Comparison of ENCODE assay signal across 12 cellular contexts in the genomic region with DNA sequence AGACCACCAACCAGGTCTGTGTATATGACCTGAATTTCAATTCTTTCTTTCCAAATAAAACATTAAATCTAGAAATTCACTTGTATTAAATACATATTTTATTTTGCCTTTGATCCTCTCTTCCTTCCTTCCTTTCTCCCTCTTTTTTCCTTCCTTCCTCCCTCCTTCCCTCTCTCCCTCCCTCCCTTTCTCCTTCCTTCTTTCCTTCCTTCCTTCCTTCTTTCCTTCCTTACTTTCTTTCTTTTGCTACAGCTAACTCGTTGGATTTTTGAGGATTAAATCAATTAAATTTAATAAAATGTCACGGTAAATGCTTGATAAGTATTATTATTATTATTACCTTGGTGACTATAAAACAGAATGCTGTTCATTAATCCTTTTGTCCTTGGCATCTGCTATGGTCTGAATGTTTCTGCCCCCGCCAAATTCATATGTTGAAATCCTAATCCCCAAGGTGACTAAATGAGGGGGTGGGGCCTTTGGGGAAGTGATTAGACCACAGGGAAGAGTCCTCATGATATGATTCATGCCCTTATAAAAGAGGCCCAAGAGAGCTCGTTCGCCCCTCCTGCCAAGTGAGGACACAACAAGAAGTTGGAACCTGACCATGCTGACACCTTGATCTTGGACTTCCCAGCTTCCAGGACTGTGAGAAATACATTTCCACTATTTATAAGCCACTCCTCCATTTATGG.
DNase-seq lines count a peak whose midpoint lies in the region; ATAC-seq and TF ChIP-seq lines count a peak whose summit lies in the region.
"Had no signal": no experiment of that assay in that cellular context is flagged by ENCODE, and none has a peak within 500 bp of the region (broad histone marks: within the 10 kb centered on the region; RNA-seq: fewer than 3 reads in every experiment).

No MANE protein-coding gene starts in this region.

- no peaks in the 10 kb centered on the region for H3K36me3 Mint-ChIP-seq in activated CD8-positive, alpha-beta memory T cell treated with anti-CD3 and anti-CD28 coated beads, Interleukin-2, amount 10 ng/mL, durations not matched to agents 7 days and 5 days
- no peaks in the 10 kb centered on the region for H3K36me3 Mint-ChIP-seq in activated naive CD8-positive, alpha-beta T cell treated with anti-CD3 and anti-CD28 coated beads for 36 hours

- H3K9me3 Mint-ChIP-seq in activated CD8-positive, alpha-beta memory T cell treated with anti-CD3 and anti-CD28 coated beads, Interleukin-2, amount 10 ng/mL, durations not matched to agents 7 days and 5 days (ENCODE audit: low read depth): peaks cover 13% of the 10 kb centered on the region
- no peaks in the 10 kb centered on the region for H3K9me3 Mint-ChIP-seq in activated naive CD8-positive, alpha-beta T cell treated with anti-CD3 and anti-CD28 coated beads for 36 hours

- H3K4me3 ChIP-seq in AG09309 (ENCODE audit: control insufficient read depth, low read depth, low read length): no peak overlapping the region
- H3K4me3 ChIP-seq in fibroblast of villous mesenchyme (ENCODE audit: low read depth, low read length): no peak overlapping the region
- H3K4me3 ChIP-seq: right lobe of liver, upper lobe of left lung had no signal

- H3K4me3 Mint-ChIP-seq in activated CD8-positive, alpha-beta memory T cell treated with anti-CD3 and anti-CD28 coated beads, Interleukin-2, amount 10 ng/mL, durations not matched to agents 7 days and 5 days: no peak overlapping the region
- no peak overlapping the region for H3K4me3 Mint-ChIP-seq in activated naive CD8-positive, alpha-beta T cell treated with anti-CD3 and anti-CD28 coated beads for 36 hours

- no peaks in the 10 kb centered on the region for H3K27me3 Mint-ChIP-seq in activated CD8-positive, alpha-beta memory T cell treated with anti-CD3 and anti-CD28 coated beads, Interleukin-2, amount 10 ng/mL, durations not matched to agents 7 days and 5 days
- peaks cover 13% of the 10 kb centered on the region for H3K27me3 Mint-ChIP-seq in activated naive CD8-positive, alpha-beta T cell treated with anti-CD3 and anti-CD28 coated beads for 36 hours

- ATAC-seq in activated CD8-positive, alpha-beta memory T cell treated with anti-CD3 and anti-CD28 coated beads, Interleukin-2, amount 10 ng/mL, durations not matched to agents 7 days and 5 days: no peak
- ATAC-seq: right lobe of liver had no signal

- no peaks in the 10 kb centered on the region for H3K4me1 Mint-ChIP-seq in activated CD8-positive, alpha-beta memory T cell treated with anti-CD3 and anti-CD28 coated beads, Interleukin-2, amount 10 ng/mL, durations not matched to agents 7 days and 5 days
- H3K4me1 Mint-ChIP-seq in activated naive CD8-positive, alpha-beta T cell treated with anti-CD3 and anti-CD28 coated beads for 36 hours: no peaks in the 10 kb centered on the region

- no peak for TF ChIP-seq CTCF in AG09309 (IDR thresholded peaks at IDR 0.05; ENCODE audit: control insufficient read depth, insufficient read depth, low read depth, low read length, missing control alignments)
- no peak for TF ChIP-seq CTCF in fibroblast of villous mesenchyme (IDR thresholded peaks at IDR 0.05; ENCODE audit: insufficient read depth, low read depth, low read length)

- peak; percentile 17 for DNase-seq in AG09309 (ENCODE audit: low read depth)
- DNase-seq in HK-2 (ENCODE audit: unreplicated experiment): peak; percentile 28
- peak; percentile 20 for DNase-seq in RKO (ENCODE audit: low spot score)
- DNase-seq in fibroblast of villous mesenchyme (ENCODE audit: low read depth): peak; percentile 46
- no peak for DNase-seq in cortex of kidney (lab: John Stamatoyannopoulos, UW)
- DNase-seq in activated CD8-positive, alpha-beta memory T cell treated with anti-CD3 and anti-CD28 coated beads, Interleukin-2, amount 10 ng/mL, durations not matched to agents 7 days and 5 days: no peak
- DNase-seq in occipital lobe (lab: John Stamatoyannopoulos, UW): no peak
- DNase-seq in activated naive CD8-positive, alpha-beta T cell treated with anti-CD3 and anti-CD28 coated beads for 36 hours: no peak
- DNase-seq: BE2C, Karpas-422, right lobe of liver, upper lobe of left lung had no signal

- CTCF ChIA-PET in activated CD8-positive, alpha-beta memory T cell treated with anti-CD3 and anti-CD28 coated beads, Interleukin-2, amount 10 ng/mL, durations not matched to agents 7 days and 5 days (lab: Charles Lee): no interaction called here

- H3K27ac Mint-ChIP-seq in activated CD8-positive, alpha-beta memory T cell treated with anti-CD3 and anti-CD28 coated beads, Interleukin-2, amount 10 ng/mL, durations not matched to agents 7 days and 5 days: no peak overlapping the region
- no peak overlapping the region for H3K27ac Mint-ChIP-seq in activated naive CD8-positive, alpha-beta T cell treated with anti-CD3 and anti-CD28 coated beads for 36 hours

Comparison
In these comparisons a context has a peak if more than half of its experiments do, and no peak if none do; other contexts are left out.
1. DNase-seq: peak in AG09309 (single experiment), HK-2 (single experiment), RKO (single experiment) and fibroblast of villous mesenchyme (single experiment); none in cortex of kidney (single experiment), activated CD8-positive, alpha-beta memory T cell treated with anti-CD3 and anti-CD28 coated beads, Interleukin-2, amount 10 ng/mL, durations not matched to agents 7 days and 5 days (single experiment), occipital lobe (single experiment) and activated naive CD8-positive, alpha-beta T cell treated with anti-CD3 and anti-CD28 coated beads for 36 hours (single experiment).